Comparison of ENCODE assay signal across 5 cellular contexts in the genomic region with DNA sequence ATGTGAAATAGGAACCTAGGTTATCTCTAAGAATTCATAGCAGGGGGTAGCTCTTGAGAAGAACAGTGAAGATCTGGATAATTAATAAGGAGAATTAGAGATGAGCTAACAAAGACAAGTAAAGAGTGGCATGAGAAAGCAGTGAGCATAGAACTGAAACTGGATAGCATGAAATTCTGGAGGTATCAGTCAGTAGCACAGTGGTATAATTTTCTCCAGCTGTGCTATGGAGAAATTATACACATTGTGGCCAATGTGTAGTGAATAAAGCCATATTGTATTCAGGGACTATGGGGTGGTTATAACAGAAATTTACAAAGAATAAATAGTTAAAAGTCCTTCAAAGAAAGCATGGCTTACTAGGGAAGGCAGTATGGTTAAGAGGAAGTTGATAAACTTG. TPM values are rescaled to one million over a fixed set of nuclear protein-coding genes. Genes with fewer than 3 reads are reported as not detected.
DNase-seq lines count a peak whose midpoint lies in the region; ATAC-seq, FAIRE-seq and TF ChIP-seq lines count a peak whose summit lies in the region.
"Not testable (repeated sequence)": the region's sequence is repeated elsewhere in the genome, so short reads cannot be mapped to it uniquely, and the experiment has no call there.

No MANE protein-coding gene starts in this region.

- H3K27ac Mint-ChIP-seq in astrocyte (ENCODE audit: unreplicated experiment), result not testable (repeated sequence)

- POLR2A ChIA-PET in IMR-90 (lab: Charles Lee; ENCODE audit: unreplicated experiment), result not testable (repeated sequence)

- H3K79me1 ChIP-seq in IMR-90 (ENCODE audit: low read depth in 1 of 2, low read length in 2 of 2), result not testable (repeated sequence)

- ATAC-seq in IMR-90 (ENCODE audit: low read depth) (peak; percentile 59), SK-N-SH treated with all-trans-retinoic acid at 6 μM for 48 hours (peak; percentile 55; the same call in 1 of the 3 replicates)

- H2AFZ ChIP-seq in IMR-90 (replicated peaks; ENCODE audit: low read length, poor library complexity); astrocyte (ENCODE audit: low read depth, low read length); keratinocyte (ENCODE audit: control insufficient read depth, low read length): not testable (repeated sequence)

- H3K18ac ChIP-seq in IMR-90 (ENCODE audit: low read depth, low read length), result not testable (repeated sequence)

- not testable (repeated sequence) for H3K9me3 ChIP-seq in IMR-90 (ENCODE audit: control insufficient read depth, insufficient read depth, low read length); astrocyte (ENCODE audit: insufficient read depth, low read depth, low read length); keratinocyte (ENCODE audit: control insufficient read depth, low read depth, low read length)

- H3K27me3 Mint-ChIP-seq in astrocyte (ENCODE audit: low read depth, unreplicated experiment), result not testable (repeated sequence)

- not testable (repeated sequence) for H3K56ac ChIP-seq in IMR-90 (ENCODE audit: extremely low read depth, insufficient read depth, low read length)

- not testable (repeated sequence) for H3K4me3 ChIP-seq in IMR-90 (ENCODE audit: insufficient read depth, low read depth, low read length); astrocyte (ENCODE audit: insufficient read depth, low read depth, low read length); bronchial epithelial cell (ENCODE audit: low read depth, low read length); keratinocyte (ENCODE audit: control insufficient read depth in 2 of 3, extremely low read depth in 1 of 3, insufficient read depth in 2 of 3, low read depth in 1 of 3, low read length in 3 of 3)

- H3K79me2 ChIP-seq in astrocyte (ENCODE audit: insufficient read depth, low read length); keratinocyte (ENCODE audit: control insufficient read depth, insufficient read depth, low read length): not testable (repeated sequence)

- not testable (repeated sequence) for H3K4me1 Mint-ChIP-seq in astrocyte (ENCODE audit: low read depth, unreplicated experiment)

- H3K4me3 Mint-ChIP-seq in astrocyte (ENCODE audit: unreplicated experiment), result not testable (repeated sequence)

- H4K5ac ChIP-seq in IMR-90 (ENCODE audit: low read depth, low read length), result not testable (repeated sequence)

- not testable (repeated sequence) for H3K36me3 ChIP-seq in IMR-90 (ENCODE audit: control insufficient read depth, insufficient read depth, low read length); astrocyte (ENCODE audit: insufficient read depth, low read length); bronchial epithelial cell (ENCODE audit: control insufficient read depth, insufficient read depth, low read length); keratinocyte (ENCODE audit: control insufficient read depth in 2 of 2, extremely low read depth in 1 of 2, insufficient read depth in 2 of 2, low read length in 2 of 2)

- not testable (repeated sequence) for BruUV-seq in IMR-90 (replicated peaks; lab: Mats Ljungman, UMichigan)

- not testable (repeated sequence) for H2BK20ac ChIP-seq in IMR-90 (ENCODE audit: low read depth, low read length)

- H3K36me3 Mint-ChIP-seq in astrocyte (ENCODE audit: low read depth, unreplicated experiment), result not testable (repeated sequence)

- not testable (repeated sequence) for H3K4ac ChIP-seq in IMR-90 (ENCODE audit: low read depth, low read length)

- not testable (repeated sequence) for TF ChIP-seq CTCF in IMR-90 (conservative IDR thresholded peaks at IDR 0.05; ENCODE audit: low read depth, low read length); astrocyte (IDR thresholded peaks at IDR 0.05; ENCODE audit: insufficient read depth, low read depth, low read length); bronchial epithelial cell (IDR thresholded peaks at IDR 0.05; ENCODE audit: insufficient read depth, low read length, severe bottlenecking); keratinocyte (optimal IDR thresholded peaks at IDR 0.05 in 1 of 3, IDR thresholded peaks at IDR 0.05 in 1 of 3, conservative IDR thresholded peaks at IDR 0.05 in 1 of 3; ENCODE audit: extremely low read depth in 1 of 3, insufficient read depth in 2 of 3, low read length in 3 of 3)

- H3K9me1 ChIP-seq in IMR-90 (ENCODE audit: insufficient read depth, low read length); keratinocyte (ENCODE audit: control insufficient read depth, extremely low read depth, insufficient read depth, low read length): not testable (repeated sequence)

- TF ChIP-seq RAD21 in IMR-90 (IDR thresholded peaks at IDR 0.05; ENCODE audit: low read length), result not testable (repeated sequence)

- not testable (repeated sequence) for H3K4me2 ChIP-seq in IMR-90 (ENCODE audit: low read depth, low read length); astrocyte (ENCODE audit: low read length); keratinocyte (ENCODE audit: control insufficient read depth, extremely low read depth, insufficient read depth, low read depth, low read length)

- dilution Hi-C loops in IMR-90 (cut with HindIII; ENCODE audit: low sequenced_read_pairs, unreplicated experiment); keratinocyte (cut with MboI; ENCODE audit: extremely low pct_ligation_motif_present, low sequenced_read_pairs): not testable (repeated sequence)

- H2BK15ac ChIP-seq in IMR-90 (ENCODE audit: low read depth, low read length), result not testable (repeated sequence)

- H4K20me1 ChIP-seq in IMR-90 (ENCODE audit: insufficient read depth, low read length); astrocyte (ENCODE audit: insufficient read depth, low read length); keratinocyte (ENCODE audit: control insufficient read depth, extremely low read depth, insufficient read depth, low read length): not testable (repeated sequence)

- H3K23ac ChIP-seq in IMR-90 (ENCODE audit: low read depth, low read length), result not testable (repeated sequence)

- not testable (repeated sequence) for H2AK5ac ChIP-seq in IMR-90 (ENCODE audit: low read depth, low read length)

- CTCF ChIA-PET in IMR-90 (lab: Yijun Ruan, JAX), result not testable (repeated sequence)

- not testable (repeated sequence) for H4K8ac ChIP-seq in IMR-90 (ENCODE audit: low read depth in 2 of 2, low read length in 2 of 2)

- intact Hi-C loops in IMR-90 (cut with micrococcal nuclease), result not testable (repeated sequence)

- H2BK5ac ChIP-seq in IMR-90 (ENCODE audit: low read depth, low read length, poor library complexity, severe bottlenecking), result not testable (repeated sequence)

- FAIRE-seq in astrocyte (lab: Jason Lieb, UNC), result peak; percentile 91
- FAIRE-seq in bronchial epithelial cell (lab: Jason Lieb, UNC), result peak; percentile 70
- FAIRE-seq in keratinocyte (lab: Jason Lieb, UNC), result peak; percentile 58

- H3K27ac ChIP-seq in IMR-90 (ENCODE audit: insufficient read depth, low read length); astrocyte (ENCODE audit: low read depth, low read length); keratinocyte (ENCODE audit: control insufficient read depth, insufficient read depth, low read length): not testable (repeated sequence)

- not testable (repeated sequence) for TF ChIP-seq POLR2A in IMR-90 (IDR thresholded peaks at IDR 0.05; ENCODE audit: low read depth, low read length)

- not testable (repeated sequence) for H3K9ac ChIP-seq in IMR-90 (ENCODE audit: low read depth, low read length); astrocyte (ENCODE audit: low read length); keratinocyte (ENCODE audit: control insufficient read depth, extremely low read depth, insufficient read depth, low read length)

- DNase-seq in IMR-90; astrocyte (ENCODE audit: low read depth); bronchial epithelial cell (ENCODE audit: low read depth); keratinocyte (ENCODE audit: low read depth, low spot score): not testable (repeated sequence)

- not testable (repeated sequence) for H3K14ac ChIP-seq in IMR-90 (replicated peaks; ENCODE audit: low read depth, low read length)

- in situ Hi-C loops in IMR-90 (cut with MboI; ENCODE audit: low sequenced_read_pairs), result not testable (repeated sequence)

- not testable (repeated sequence) for H3K27me3 ChIP-seq in IMR-90 (ENCODE audit: control insufficient read depth, insufficient read depth, low read length); astrocyte (ENCODE audit: insufficient read depth, low read length); bronchial epithelial cell (ENCODE audit: control insufficient read depth, insufficient read depth, low read length); keratinocyte (ENCODE audit: control insufficient read depth, extremely low read depth, insufficient read depth, low read length)

- H3K9me3 Mint-ChIP-seq in astrocyte (ENCODE audit: unreplicated experiment), result not testable (repeated sequence)

- H2BK120ac ChIP-seq in IMR-90 (ENCODE audit: low read depth, low read length), result not testable (repeated sequence)

- H4K91ac ChIP-seq in IMR-90 (ENCODE audit: insufficient read depth, low read depth, low read length), result not testable (repeated sequence)

- not testable (repeated sequence) for H3K4me1 ChIP-seq in IMR-90 (ENCODE audit: control insufficient read depth, insufficient read depth, low read length); astrocyte (ENCODE audit: insufficient read depth, low read length); keratinocyte (ENCODE audit: control insufficient read depth, extremely low read depth, insufficient read depth, low read length)

- H2AK9ac ChIP-seq in IMR-90 (replicated peaks; ENCODE audit: low read depth, low read length, poor library complexity), result not testable (repeated sequence)

RNA-seq across cellular contexts. Expression of gene LRRC37A2, which starts 57.7 kb away (rescaled TPM):
- total RNA-seq in IMR-90 (2012; rRNA removed), result 3.1 and 3.2 TPM in 2 replicates
- polyA plus RNA-seq in IMR-90 (2012; rRNA removed), result 2.3 and 2.7 TPM in 2 replicates
- 0.41 and 0.64 TPM in 2 replicates for polyA plus RNA-seq in IMR-90 (2012; cell fraction: cytosol; rRNA removed)
- polyA plus RNA-seq in IMR-90 (2012; cell fraction: nucleus; rRNA removed; ENCODE audit: low replicate concordance), result 2.7 and 9.0 TPM in 2 replicates
- 10.7 and 12.3 TPM in 2 replicates for total RNA-seq in astrocyte
- total RNA-seq in bronchial epithelial cell, result 3.2 and 3.7 TPM in 2 replicates
- 4.6 to 6.2 TPM (median 6.1 TPM) in 3 replicates for polyA plus RNA-seq in keratinocyte
- 3.9 TPM for polyA plus RNA-seq in keratinocyte (2011; ENCODE audit: low read depth)
- 2.6 and 3.7 TPM in 2 replicates for polyA plus RNA-seq in keratinocyte (2011; cell fraction: cytosol; rRNA removed)
- polyA plus RNA-seq in keratinocyte (2011; cell fraction: nucleus; rRNA removed), result 16.8 and 18.6 TPM in 2 replicates
- polyA plus RNA-seq in keratinocyte (2012; ENCODE audit: low replicate concordance), result 4.2 and 7.2 TPM in 2 replicates
- 3.2 to 12.9 TPM (median 7.9 TPM) in 3 replicates for polyA minus RNA-seq in keratinocyte
- 1.7 TPM for polyA minus RNA-seq in keratinocyte (2011; cell fraction: cytosol; rRNA and poly(A)+ RNA removed)
- polyA minus RNA-seq in keratinocyte (2011; cell fraction: nucleus; rRNA and poly(A)+ RNA removed), result 9.7 and 23.0 TPM in 2 replicates
